8 cellular contexts compared by ENCODE assay signal in genomic region chr20:9150632-9151031, GRCh38.
"Had no signal": no experiment of that assay in that cellular context is flagged by ENCODE, and none has a peak within 500 bp of the region (broad histone marks: within the 10 kb centered on the region; RNA-seq: fewer than 3 reads in every experiment).

No MANE protein-coding gene starts in this region.

- DNase-seq: GM23248, GOT3, H7, HFFc6, IMR-90, KG1 had no signal

- ATAC-seq: HCT116, K562 had no signal
